20 cellular contexts compared by ENCODE assay signal in genomic region chr7:105206985-105207384, GRCh38.
"Had no signal": no experiment of that assay in that cellular context is flagged by ENCODE, and none has a peak within 500 bp of the region (broad histone marks: within the 10 kb centered on the region; RNA-seq: fewer than 3 reads in every experiment).

No MANE protein-coding gene starts in this region.

- H3K27me3 Mint-ChIP-seq: activated naive CD4-positive, alpha-beta T cell treated with anti-CD3 and anti-CD28 coated beads, Interleukin-2, amount 10 ng/mL, durations not matched to agents 7 days and 5 days had no signal

- FAIRE-seq: endometrium, keratinocyte had no signal

- H3K9me3 ChIP-seq: right lobe of liver, stomach, suprapubic skin, uterus had no signal

- H3K27me3 ChIP-seq: cardiac muscle cell, neural progenitor cell, right lobe of liver, stomach, suprapubic skin, uterus had no signal

- H3K27ac ChIP-seq: cardiac muscle cell, neural progenitor cell, right lobe of liver, skin epidermis, stomach, suprapubic skin, uterus had no signal

- H3K4me2 ChIP-seq: neural progenitor cell had no signal

- H3K4me1 ChIP-seq: uterus had no signal

- H3K36me3 ChIP-seq: cardiac muscle cell, neural progenitor cell, right lobe of liver, uterus had no signal

- DNase-seq: activated CD4-positive, alpha-beta T cell treated with anti-CD3 and anti-CD28 coated beads, Interleukin-2, amount 50 U/mL, for 48 hours; activated effector memory CD4-positive, alpha-beta T cell treated with Interleukin-2 at 50 U/mL for 16 hours; activated naive CD4-positive, alpha-beta T cell treated with anti-CD3 and anti-CD28 coated beads, Interleukin-2, amount 10 ng/mL, durations not matched to agents 7 days and 5 days; activated T-cell treated with anti-CD3 and anti-CD28 coated beads, Interleukin-2, amount 50 U/mL, for 1 hour; foreskin fibroblast; left colon; mesenchymal stem cell; posterior cingulate gyrus; right lobe of liver; stimulated activated CD4-positive, alpha-beta T cell treated with anti-CD3 and anti-CD28 coated beads, Interleukin-1b, Interleukin-23, amount 100 ng/mL, for 48 hours; stomach; T-helper 9 cell; trophoblast cell; uterus had no signal

- H3K27ac Mint-ChIP-seq: neural progenitor cell had no signal

- H3K4me3 Mint-ChIP-seq: activated naive CD4-positive, alpha-beta T cell treated with anti-CD3 and anti-CD28 coated beads, Interleukin-2, amount 10 ng/mL, durations not matched to agents 7 days and 5 days; neural progenitor cell had no signal

- H3K4me3 ChIP-seq: cardiac muscle cell, neural progenitor cell, right lobe of liver, skin epidermis, stomach, suprapubic skin, uterus had no signal

- H3K9ac ChIP-seq: neural progenitor cell had no signal

- H2AFZ ChIP-seq: neural progenitor cell had no signal

- ATAC-seq: left colon, right lobe of liver had no signal
